ENCODE assay signal across 8 cellular contexts in genomic region chr7:123557631-123558505, GRCh38. TPM values are rescaled to one million over a fixed set of nuclear protein-coding genes. Genes with fewer than 3 reads are reported as not detected.
DNase-seq lines count a peak whose midpoint lies in the region; ATAC-seq, FAIRE-seq and TF ChIP-seq lines count a peak whose summit lies in the region.

Gene NDUFA5, minus strand, starts transcription at chr7:123557818. Its CDS starts 23 bp downstream, at chr7:123557795.

- peaks cover 0 to 5% of the 10 kb centered on the region in 2 donors for H3K4me1 ChIP-seq in small intestine (ENCODE audit: control insufficient read depth in 2 of 2, insufficient read depth in 1 of 2, low read depth in 1 of 2, low read length in 1 of 2)

- TF ChIP-seq POLR2A in GM18951 (IDR thresholded peaks at IDR 0.05; ENCODE audit: extremely low read depth, insufficient read depth, insufficient read length), result peak; percentile 69

- H3K36me3 ChIP-seq in bronchial epithelial cell (ENCODE audit: control insufficient read depth, insufficient read depth, low read length), result no peaks in the 10 kb centered on the region
- H3K36me3 ChIP-seq in small intestine (ENCODE audit: control insufficient read depth in 2 of 2, insufficient read depth in 2 of 2, low read length in 2 of 2), result peaks cover 0 to 2% of the 10 kb centered on the region in 2 donors

- H3K27ac ChIP-seq in small intestine (ENCODE audit: low read depth in 1 of 2, low read length in 1 of 2), result peak within 1 kb of the TSS; percentile 38 to 94

- WGBS in small intestine, 3 donors, result 4 to 5% (median 5%) methylated on average over 34 of the region's 34 CpGs

- H3K27me3 ChIP-seq in bronchial epithelial cell (ENCODE audit: control insufficient read depth, insufficient read depth, low read length) (no peaks in the 10 kb centered on the region), small intestine (ENCODE audit: control insufficient read depth in 2 of 2, insufficient read depth in 2 of 2, low read length in 2 of 2) (no peaks in the 10 kb centered on the region)

- peak within 1 kb of the TSS; percentile 100 for H3K4me3 ChIP-seq in WI38 (ENCODE audit: low read depth, low read length)
- H3K4me3 ChIP-seq in bronchial epithelial cell (ENCODE audit: low read depth, low read length), result peak within 1 kb of the TSS; percentile 57
- peak within 1 kb of the TSS; percentile 61 to 89 for H3K4me3 ChIP-seq in small intestine (ENCODE audit: low read depth in 1 of 2, low read length in 2 of 2)

- DNase-seq in AG08396 (ENCODE audit: low spot score) (peak; percentile 92), NCI-H2227 treated with DMSO at 0.1 percent for 48 hours (lab: John Stamatoyannopoulos, UW) (peak; percentile 99), bronchial epithelial cell (ENCODE audit: low read depth) (peak; percentile 96), iPS-NIHi11 (ENCODE audit: low spot score) (peak; percentile 95), small intestine (peak; percentile 99)

- TF ChIP-seq CTCF in WI38 (IDR thresholded peaks at IDR 0.05; ENCODE audit: low read depth, low read length) (no peak), bronchial epithelial cell (IDR thresholded peaks at IDR 0.05; ENCODE audit: insufficient read depth, low read length, severe bottlenecking) (no peak)

- in situ Hi-C loops in GM18951 (cut with MboI; ENCODE audit: low sequenced_read_pairs, unreplicated experiment), result no loop called here

- FAIRE-seq in bronchial epithelial cell (lab: Jason Lieb, UNC) (peak; percentile 64), small intestine (lab: Jason Lieb, UNC) (no peak)

- no peaks in the 10 kb centered on the region for H3K9me3 ChIP-seq in small intestine (ENCODE audit: control insufficient read depth, low read depth)

- peak; percentile 96 for ATAC-seq in HG03175 (IDR thresholded peaks at IDR 0.05; ENCODE audit: unreplicated experiment)

RNA-seq across cellular contexts. Expression of gene NDUFA5, which starts in this region (rescaled TPM):
- 27.9 and 42.0 TPM in 2 replicates for total RNA-seq in bronchial epithelial cell
- polyA plus RNA-seq in small intestine, result 100 to 1,000 TPM in 2 of 3 donors, 10 to 100 TPM in 1; 69.4 to 225 (median 133) TPM

Comparison
In these comparisons a context has a peak if more than half of its experiments do, and no peak if none do; other contexts are left out.
1. Peak in every context shown above with its lines: DNase-seq, ATAC-seq, H3K4me3 ChIP-seq and H3K27ac ChIP-seq.